In the genomic region with DNA sequence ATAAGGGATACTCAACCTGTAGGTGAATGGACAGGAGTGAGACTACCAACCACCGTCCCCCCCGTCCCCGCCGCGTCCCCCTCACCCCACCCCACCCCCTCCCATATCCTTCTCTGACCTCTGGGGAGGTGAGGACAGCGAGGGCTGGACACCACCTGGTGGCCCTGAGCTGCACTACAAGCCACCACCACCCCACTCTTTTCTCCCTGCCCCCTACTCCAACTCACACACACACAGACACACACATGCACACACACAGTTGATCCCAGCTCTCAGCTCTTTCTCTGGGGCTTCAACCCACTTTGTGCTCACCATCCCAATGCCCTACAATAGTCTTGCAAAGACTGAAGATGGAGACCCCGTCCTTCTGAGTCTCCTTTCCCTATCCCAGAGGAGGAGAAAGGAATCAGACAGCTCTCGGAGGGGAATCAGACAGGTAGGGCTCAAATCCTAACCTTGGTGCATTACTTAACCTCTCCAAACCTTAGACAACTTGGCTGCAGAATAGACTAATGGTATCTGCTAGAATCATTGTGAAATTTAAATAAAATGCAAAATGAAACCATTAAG, we compare ENCODE assay signal across 8 cellular contexts.
DNase-seq lines count a peak whose midpoint lies in the region; ATAC-seq and TF ChIP-seq lines count a peak whose summit lies in the region.

No MANE protein-coding gene starts in this region.

- ATAC-seq in HG03196 (IDR thresholded peaks at IDR 0.05; ENCODE audit: unreplicated experiment) = no peak

- no peak overlapping the region for H3K9ac ChIP-seq in liver (ENCODE audit: low read depth in 1 of 2, low read length in 2 of 2)

- H3K27ac ChIP-seq in A673 (ENCODE audit: low read depth, low read length, poor library complexity, severe bottlenecking) (no peak overlapping the region), liver (ENCODE audit: low read depth in 1 of 2, low read length in 2 of 2) (no peak overlapping the region)

- CTCF ChIA-PET in A673 (lab: Charles Lee) = interaction anchor here (0.6 to 1.6 kb wide), 7 partner anchors 26 to 102 kb away, joined by 3 to 20 read pairs (median 7); no protein-coding TSS in a partner anchor
- CTCF ChIA-PET in MCF 10A (lab: Yijun Ruan, JAX) = interaction anchor here (0.5 to 5.4 kb wide), 24 partner anchors 8 to 735 kb away, joined by 3 to 59 read pairs (median 4); no protein-coding TSS in a partner anchor

- H3K27me3 ChIP-seq in A673 (replicated peaks; ENCODE audit: insufficient read depth, low read depth, low read length, poor library complexity) (no peaks in the 10 kb centered on the region), liver (ENCODE audit: control insufficient read depth in 4 of 4, insufficient read depth in 4 of 4, low read length in 3 of 4) (no peaks in the 10 kb centered on the region)

- peaks cover 39% of the 10 kb centered on the region for H3K4me1 Mint-ChIP-seq in MCF 10A (ENCODE audit: insufficient read depth, unreplicated experiment)

- no peaks in the 10 kb centered on the region for H3K27me3 Mint-ChIP-seq in MCF 10A (ENCODE audit: insufficient read depth, unreplicated experiment)

- POLR2A ChIA-PET in A673 (lab: Charles Lee; ENCODE audit: low non-redundant PET) (no interaction called here), MCF 10A (lab: Yijun Ruan, JAX) (interaction anchor here (0.7 kb wide), 1 partner anchor 112 kb away, joined by 3 read pairs; no protein-coding TSS in a partner anchor)

- BruUV-seq in A673 (replicated peaks; lab: Mats Ljungman, UMichigan) (no TSS peak), MCF 10A (replicated peaks; lab: Mats Ljungman, UMichigan) (no TSS peak)

- no peak overlapping the region for H3K4me3 Mint-ChIP-seq in MCF 10A (ENCODE audit: unreplicated experiment)

- DNase-seq in A673 (ENCODE audit: low spot score) (peak; percentile 42), GM03348 (ENCODE audit: low spot score) (peak; percentile 87), NCI-H526 treated with DMSO at 0.1 percent for 48 hours (lab: John Stamatoyannopoulos, UW) (peak; percentile 23), MCF 10A (ENCODE audit: unreplicated experiment) (peak; percentile 41), cerebellum (ENCODE audit: low spot score) (no peak)
- DNase-seq in central memory CD4-positive, alpha-beta T cell = no peak

- peak; percentile 59 to 70 for TF ChIP-seq RAD21 in liver (IDR thresholded peaks at IDR 0.05)

- TF ChIP-seq CTCF in A673 (conservative IDR thresholded peaks at IDR 0.05; ENCODE audit: low read depth, low read length) = peak; percentile 60
- peak; percentile 67 for TF ChIP-seq CTCF in MCF 10A (IDR thresholded peaks at IDR 0.05; ENCODE audit: unreplicated experiment)
- TF ChIP-seq CTCF in liver (IDR thresholded peaks at IDR 0.05; ENCODE audit: low read depth, low read length, missing input control) = peak; percentile 74

- H3K4me3 ChIP-seq in A673 (ENCODE audit: low read depth, low read length, poor library complexity, severe bottlenecking) (no peak overlapping the region), liver (ENCODE audit: low read depth in 1 of 3, low read length in 3 of 3) (no peak overlapping the region)

- H3K36me3 ChIP-seq in A673 (ENCODE audit: insufficient read depth, low read length, poor library complexity, severe bottlenecking) = no peaks in the 10 kb centered on the region
- H3K36me3 ChIP-seq in liver (ENCODE audit: control insufficient read depth in 4 of 4, insufficient read depth in 3 of 4, low read depth in 1 of 4, low read length in 3 of 4) = no peaks in the 10 kb centered on the region

- no peaks in the 10 kb centered on the region for H3K9me3 Mint-ChIP-seq in MCF 10A (ENCODE audit: unreplicated experiment)

- no peaks in the 10 kb centered on the region for H3K36me3 Mint-ChIP-seq in MCF 10A (ENCODE audit: insufficient read depth, unreplicated experiment)

- intact Hi-C loops in A673 (cut with micrococcal nuclease; ENCODE audit: unreplicated experiment) = loop anchor here (2.0 kb wide), 1 partner anchor 91 kb away; no protein-coding TSS in a partner anchor
- intact Hi-C loops in MCF 10A (cut with micrococcal nuclease) = loop anchor here (1.0 kb wide), 2 partner anchors 91 to 102 kb away; no protein-coding TSS in a partner anchor

- WGBS in liver = 21% methylated on average over 8 of the region's 8 CpGs

- H3K27ac Mint-ChIP-seq in MCF 10A (ENCODE audit: low read depth, unreplicated experiment) = no peak overlapping the region

- H3K9me3 ChIP-seq in A673 (ENCODE audit: low read depth, low read length, poor library complexity, severe bottlenecking) = no peaks in the 10 kb centered on the region
- H3K9me3 ChIP-seq in liver (ENCODE audit: control insufficient read depth in 4 of 4, low read length in 3 of 4) = no peaks in the 10 kb centered on the region

- H3K4me1 ChIP-seq in A673 (ENCODE audit: insufficient read depth, low read length, poor library complexity, severe bottlenecking) = no peaks in the 10 kb centered on the region
- peaks cover 0 to 3% (median 0%) of the 10 kb centered on the region in 4 donors for H3K4me1 ChIP-seq in liver (ENCODE audit: control insufficient read depth in 4 of 4, insufficient read depth in 4 of 4, low read length in 3 of 4)

TF ChIP-seq in liver, 16 proteins besides CTCF, POLR2A, EP300 and RAD21:
- TF ChIP-seq HNF4G (IDR thresholded peaks at IDR 0.05) = no peak
- peak in 1 of 2 donors; percentile 44 for TF ChIP-seq RXRA (IDR thresholded peaks at IDR 0.05)

Comparison
In these comparisons a context has a peak if more than half of its experiments do, and no peak if none do; other contexts are left out.
1. DNase-seq: peak in A673 (single experiment), GM03348 (single experiment), NCI-H526 treated with DMSO at 0.1 percent for 48 hours (single experiment) and MCF 10A (single experiment); none in cerebellum (single experiment) and central memory CD4-positive, alpha-beta T cell (single experiment).
2. Peak in every context shown above with its lines, with median percentiles within 50 percentile points of each other: CTCF ChIP-seq.